In genomic region chr19:36209372-36209771, GRCh38 we compare ENCODE assay signal across 2 cellular contexts.
A peak's percentile ranks its signal among the peaks of the same experiment; 100 is the strongest.
TF ChIP-seq lines count a peak whose summit lies in the region.

No MANE protein-coding gene starts in this region.

TF ChIP-seq in GM23338, 12 proteins besides CTCF, POLR2A, EP300 and RAD21:
- TF ChIP-seq ZNF462 (CRISPR knock-in tag; IDR thresholded peaks at IDR 0.05) (no peak), ZNF331 (CRISPR knock-in tag; IDR thresholded peaks at IDR 0.05; ENCODE audit: low read depth) (no peak), ZNF114 (CRISPR knock-in tag; IDR thresholded peaks at IDR 0.05) (no peak), ETS1 (IDR thresholded peaks at IDR 0.05) (no peak), CREB1 (CRISPR knock-in tag; IDR thresholded peaks at IDR 0.05; ENCODE audit: low read depth) (no peak), STAT1 (IDR thresholded peaks at IDR 0.05; ENCODE audit: unreplicated experiment) (no peak), POLR2AphosphoS5 (IDR thresholded peaks at IDR 0.05; ENCODE audit: low read depth) (no peak), JUNB (IDR thresholded peaks at IDR 0.05; ENCODE audit: unreplicated experiment) (no peak), EZH2phosphoT487 (IDR thresholded peaks at IDR 0.05; ENCODE audit: unreplicated experiment) (no peak), NANOG (IDR thresholded peaks at IDR 0.05; ENCODE audit: borderline replicate concordance) (no peak), EZH2 (IDR thresholded peaks at IDR 0.05; ENCODE audit: low read depth, unreplicated experiment) (no peak)
- TF ChIP-seq, protein P1, sequence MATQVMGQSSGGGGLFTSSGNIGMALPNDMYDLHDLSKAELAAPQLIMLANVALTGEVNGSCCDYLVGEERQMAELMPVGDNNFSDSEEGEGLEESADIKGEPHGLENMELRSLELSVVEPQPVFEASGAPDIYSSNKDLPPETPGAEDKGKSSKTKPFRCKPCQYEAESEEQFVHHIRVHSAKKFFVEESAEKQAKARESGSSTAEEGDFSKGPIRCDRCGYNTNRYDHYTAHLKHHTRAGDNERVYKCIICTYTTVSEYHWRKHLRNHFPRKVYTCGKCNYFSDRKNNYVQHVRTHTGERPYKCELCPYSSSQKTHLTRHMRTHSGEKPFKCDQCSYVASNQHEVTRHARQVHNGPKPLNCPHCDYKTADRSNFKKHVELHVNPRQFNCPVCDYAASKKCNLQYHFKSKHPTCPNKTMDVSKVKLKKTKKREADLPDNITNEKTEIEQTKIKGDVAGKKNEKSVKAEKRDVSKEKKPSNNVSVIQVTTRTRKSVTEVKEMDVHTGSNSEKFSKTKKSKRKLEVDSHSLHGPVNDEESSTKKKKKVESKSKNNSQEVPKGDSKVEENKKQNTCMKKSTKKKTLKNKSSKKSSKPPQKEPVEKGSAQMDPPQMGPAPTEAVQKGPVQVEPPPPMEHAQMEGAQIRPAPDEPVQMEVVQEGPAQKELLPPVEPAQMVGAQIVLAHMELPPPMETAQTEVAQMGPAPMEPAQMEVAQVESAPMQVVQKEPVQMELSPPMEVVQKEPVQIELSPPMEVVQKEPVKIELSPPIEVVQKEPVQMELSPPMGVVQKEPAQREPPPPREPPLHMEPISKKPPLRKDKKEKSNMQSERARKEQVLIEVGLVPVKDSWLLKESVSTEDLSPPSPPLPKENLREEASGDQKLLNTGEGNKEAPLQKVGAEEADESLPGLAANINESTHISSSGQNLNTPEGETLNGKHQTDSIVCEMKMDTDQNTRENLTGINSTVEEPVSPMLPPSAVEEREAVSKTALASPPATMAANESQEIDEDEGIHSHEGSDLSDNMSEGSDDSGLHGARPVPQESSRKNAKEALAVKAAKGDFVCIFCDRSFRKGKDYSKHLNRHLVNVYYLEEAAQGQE (IDR thresholded peaks at IDR 0.05; ENCODE audit: unreplicated experiment): no peak

TF ChIP-seq in K562, 482 proteins besides CTCF, POLR2A, EP300 and RAD21:
- TF ChIP-seq ZNF830 (CRISPR knock-in tag; IDR thresholded peaks at IDR 0.05) (no peak), ATF1 (CRISPR knock-in tag; IDR thresholded peaks at IDR 0.05) (no peak), ATF1 (tag; IDR thresholded peaks at IDR 0.05) (no peak), SP2 (IDR thresholded peaks at IDR 0.05; ENCODE audit: extremely low read depth, low read depth, low read length, poor library complexity, severe bottlenecking) (no peak), MAFK (IDR thresholded peaks at IDR 0.05; ENCODE audit: low read length) (peak; percentile 35; the same call in 1 of the 2 replicates), TRIM28 (IDR thresholded peaks at IDR 0.05) (no peak), MAFG (tag; conservative IDR thresholded peaks at IDR 0.05) (peak; percentile 42; the same call in 1 of the 2 replicates), ZNF316 (IDR thresholded peaks at IDR 0.05) (peak; percentile 75), TCF7L2 (IDR thresholded peaks at IDR 0.05; ENCODE audit: low read depth, low read length) (no peak), FUS (optimal IDR thresholded peaks at IDR 0.05; ENCODE audit: low read depth, low read length) (no peak), ZNF41 (CRISPR knock-in tag; conservative IDR thresholded peaks at IDR 0.05) (no peak), NEUROD1 (IDR thresholded peaks at IDR 0.05; ENCODE audit: borderline replicate concordance, low read depth, low read length, partially characterized antibody) (no peak), MAFF (IDR thresholded peaks at IDR 0.05; ENCODE audit: low read length) (0 out of 2 replicates have a peak, but pooled peaks have one; percentile 5), C11orf30 (IDR thresholded peaks at IDR 0.05; ENCODE audit: low read depth) (peak; percentile 63), RFX7 (CRISPR knock-in tag; IDR thresholded peaks at IDR 0.05) (no peak)
- TF ChIP-seq, protein P2, sequence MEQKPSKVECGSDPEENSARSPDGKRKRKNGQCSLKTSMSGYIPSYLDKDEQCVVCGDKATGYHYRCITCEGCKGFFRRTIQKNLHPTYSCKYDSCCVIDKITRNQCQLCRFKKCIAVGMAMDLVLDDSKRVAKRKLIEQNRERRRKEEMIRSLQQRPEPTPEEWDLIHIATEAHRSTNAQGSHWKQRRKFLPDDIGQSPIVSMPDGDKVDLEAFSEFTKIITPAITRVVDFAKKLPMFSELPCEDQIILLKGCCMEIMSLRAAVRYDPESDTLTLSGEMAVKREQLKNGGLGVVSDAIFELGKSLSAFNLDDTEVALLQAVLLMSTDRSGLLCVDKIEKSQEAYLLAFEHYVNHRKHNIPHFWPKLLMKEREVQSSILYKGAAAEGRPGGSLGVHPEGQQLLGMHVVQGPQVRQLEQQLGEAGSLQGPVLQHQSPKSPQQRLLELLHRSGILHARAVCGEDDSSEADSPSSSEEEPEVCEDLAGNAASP (IDR thresholded peaks at IDR 0.05): no peak
